1 cellular context compared by ENCODE assay signal in the genomic region with DNA sequence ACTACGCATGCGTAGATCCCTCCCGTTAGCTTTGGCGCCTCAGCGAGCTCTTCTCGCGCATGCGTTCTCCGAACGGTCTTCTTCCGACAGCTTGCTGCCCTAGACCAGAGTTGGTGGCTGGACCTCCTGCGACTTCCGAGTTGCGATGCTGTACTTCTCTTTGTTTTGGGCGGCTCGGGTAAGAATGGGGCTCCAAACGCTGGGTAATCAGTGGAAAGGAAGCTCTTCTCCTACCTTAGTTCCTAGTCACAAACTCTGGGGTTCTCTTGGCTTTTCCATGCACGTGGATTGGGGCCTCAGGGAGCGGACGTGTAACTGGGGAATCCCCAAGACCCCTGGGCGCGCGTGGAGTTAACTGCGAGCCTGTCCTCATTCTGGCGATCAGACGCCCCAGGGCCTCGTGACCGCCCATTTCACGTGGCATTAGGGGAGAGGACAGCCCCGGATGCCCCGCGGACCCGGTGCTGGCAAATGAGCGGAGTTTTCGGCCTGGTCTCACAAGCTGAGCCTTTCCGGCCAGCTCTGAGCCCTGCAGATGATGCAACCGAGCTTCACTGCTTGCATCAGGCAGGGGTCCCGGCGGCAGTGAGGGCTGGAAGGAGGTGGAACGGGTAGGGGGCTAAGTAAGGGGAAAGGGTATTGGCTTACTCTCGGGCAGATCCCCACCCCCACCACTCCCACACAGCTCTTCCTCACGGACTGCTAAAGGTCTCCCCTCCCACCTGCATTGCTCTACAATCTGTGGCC.
A peak's percentile ranks its signal among the peaks of the same experiment; 100 is the strongest.
TF ChIP-seq lines count a peak whose summit lies in the region.

Gene SHMT2, plus strand, starts transcription at position 78 of the 747 bp plus-strand sequence. Its CDS starts 68 bp downstream, at position 146.

TF ChIP-seq in GM12878, 131 proteins besides CTCF, POLR2A, EP300 and RAD21 (continued from another document and continues in another):
- TF ChIP-seq, protein P1, sequence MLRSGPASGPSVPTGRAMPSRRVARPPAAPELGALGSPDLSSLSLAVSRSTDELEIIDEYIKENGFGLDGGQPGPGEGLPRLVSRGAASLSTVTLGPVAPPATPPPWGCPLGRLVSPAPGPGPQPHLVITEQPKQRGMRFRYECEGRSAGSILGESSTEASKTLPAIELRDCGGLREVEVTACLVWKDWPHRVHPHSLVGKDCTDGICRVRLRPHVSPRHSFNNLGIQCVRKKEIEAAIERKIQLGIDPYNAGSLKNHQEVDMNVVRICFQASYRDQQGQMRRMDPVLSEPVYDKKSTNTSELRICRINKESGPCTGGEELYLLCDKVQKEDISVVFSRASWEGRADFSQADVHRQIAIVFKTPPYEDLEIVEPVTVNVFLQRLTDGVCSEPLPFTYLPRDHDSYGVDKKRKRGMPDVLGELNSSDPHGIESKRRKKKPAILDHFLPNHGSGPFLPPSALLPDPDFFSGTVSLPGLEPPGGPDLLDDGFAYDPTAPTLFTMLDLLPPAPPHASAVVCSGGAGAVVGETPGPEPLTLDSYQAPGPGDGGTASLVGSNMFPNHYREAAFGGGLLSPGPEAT (IDR thresholded peaks at IDR 0.05; ENCODE audit: low read depth), result 0 out of 2 replicates have a peak, but pooled peaks have one; percentile 20
- TF ChIP-seq, protein P2, sequence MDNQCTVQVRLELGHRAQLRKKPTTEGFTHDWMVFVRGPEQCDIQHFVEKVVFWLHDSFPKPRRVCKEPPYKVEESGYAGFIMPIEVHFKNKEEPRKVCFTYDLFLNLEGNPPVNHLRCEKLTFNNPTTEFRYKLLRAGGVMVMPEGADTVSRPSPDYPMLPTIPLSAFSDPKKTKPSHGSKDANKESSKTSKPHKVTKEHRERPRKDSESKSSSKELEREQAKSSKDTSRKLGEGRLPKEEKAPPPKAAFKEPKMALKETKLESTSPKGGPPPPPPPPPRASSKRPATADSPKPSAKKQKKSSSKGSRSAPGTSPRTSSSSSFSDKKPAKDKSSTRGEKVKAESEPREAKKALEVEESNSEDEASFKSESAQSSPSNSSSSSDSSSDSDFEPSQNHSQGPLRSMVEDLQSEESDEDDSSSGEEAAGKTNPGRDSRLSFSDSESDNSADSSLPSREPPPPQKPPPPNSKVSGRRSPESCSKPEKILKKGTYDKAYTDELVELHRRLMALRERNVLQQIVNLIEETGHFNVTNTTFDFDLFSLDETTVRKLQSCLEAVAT (IDR thresholded peaks at IDR 0.05), result peak; percentile 60; the same call in 1 of the 2 replicates
- no peak for TF ChIP-seq TARDBP (IDR thresholded peaks at IDR 0.05; ENCODE audit: borderline replicate concordance)
- TF ChIP-seq, protein P3, sequence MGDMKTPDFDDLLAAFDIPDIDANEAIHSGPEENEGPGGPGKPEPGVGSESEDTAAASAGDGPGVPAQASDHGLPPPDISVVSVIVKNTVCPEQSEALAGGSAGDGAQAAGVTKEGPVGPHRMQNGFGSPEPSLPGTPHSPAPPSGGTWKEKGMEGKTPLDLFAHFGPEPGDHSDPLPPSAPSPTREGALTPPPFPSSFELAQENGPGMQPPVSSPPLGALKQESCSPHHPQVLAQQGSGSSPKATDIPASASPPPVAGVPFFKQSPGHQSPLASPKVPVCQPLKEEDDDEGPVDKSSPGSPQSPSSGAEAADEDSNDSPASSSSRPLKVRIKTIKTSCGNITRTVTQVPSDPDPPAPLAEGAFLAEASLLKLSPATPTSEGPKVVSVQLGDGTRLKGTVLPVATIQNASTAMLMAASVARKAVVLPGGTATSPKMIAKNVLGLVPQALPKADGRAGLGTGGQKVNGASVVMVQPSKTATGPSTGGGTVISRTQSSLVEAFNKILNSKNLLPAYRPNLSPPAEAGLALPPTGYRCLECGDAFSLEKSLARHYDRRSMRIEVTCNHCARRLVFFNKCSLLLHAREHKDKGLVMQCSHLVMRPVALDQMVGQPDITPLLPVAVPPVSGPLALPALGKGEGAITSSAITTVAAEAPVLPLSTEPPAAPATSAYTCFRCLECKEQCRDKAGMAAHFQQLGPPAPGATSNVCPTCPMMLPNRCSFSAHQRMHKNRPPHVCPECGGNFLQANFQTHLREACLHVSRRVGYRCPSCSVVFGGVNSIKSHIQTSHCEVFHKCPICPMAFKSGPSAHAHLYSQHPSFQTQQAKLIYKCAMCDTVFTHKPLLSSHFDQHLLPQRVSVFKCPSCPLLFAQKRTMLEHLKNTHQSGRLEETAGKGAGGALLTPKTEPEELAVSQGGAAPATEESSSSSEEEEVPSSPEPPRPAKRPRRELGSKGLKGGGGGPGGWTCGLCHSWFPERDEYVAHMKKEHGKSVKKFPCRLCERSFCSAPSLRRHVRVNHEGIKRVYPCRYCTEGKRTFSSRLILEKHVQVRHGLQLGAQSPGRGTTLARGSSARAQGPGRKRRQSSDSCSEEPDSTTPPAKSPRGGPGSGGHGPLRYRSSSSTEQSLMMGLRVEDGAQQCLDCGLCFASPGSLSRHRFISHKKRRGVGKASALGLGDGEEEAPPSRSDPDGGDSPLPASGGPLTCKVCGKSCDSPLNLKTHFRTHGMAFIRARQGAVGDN (IDR thresholded peaks at IDR 0.05), result peak; percentile 69; the same call in 1 of the 2 replicates
- peak in 1 of 2 experiments; percentile 47; a peak in 1 of 3 replicates for TF ChIP-seq EGR1 (IDR thresholded peaks at IDR 0.05; ENCODE audit: borderline replicate concordance in 1 of 2, low read depth in 2 of 2, low read length in 2 of 2)
- TF ChIP-seq TBL1XR1 (IDR thresholded peaks at IDR 0.05; ENCODE audit: low read depth, low read length), result no peak
- no peak for TF ChIP-seq BMI1 (IDR thresholded peaks at IDR 0.05; ENCODE audit: borderline replicate concordance)
- no peak for TF ChIP-seq GABPA (IDR thresholded peaks at IDR 0.05; ENCODE audit: low read depth)
- TF ChIP-seq CHD4 (IDR thresholded peaks at IDR 0.05), result no peak
- no peak for TF ChIP-seq PAX8 (IDR thresholded peaks at IDR 0.05)
- no peak for TF ChIP-seq CREM (IDR thresholded peaks at IDR 0.05; ENCODE audit: low read depth)
- TF ChIP-seq, protein P4, sequence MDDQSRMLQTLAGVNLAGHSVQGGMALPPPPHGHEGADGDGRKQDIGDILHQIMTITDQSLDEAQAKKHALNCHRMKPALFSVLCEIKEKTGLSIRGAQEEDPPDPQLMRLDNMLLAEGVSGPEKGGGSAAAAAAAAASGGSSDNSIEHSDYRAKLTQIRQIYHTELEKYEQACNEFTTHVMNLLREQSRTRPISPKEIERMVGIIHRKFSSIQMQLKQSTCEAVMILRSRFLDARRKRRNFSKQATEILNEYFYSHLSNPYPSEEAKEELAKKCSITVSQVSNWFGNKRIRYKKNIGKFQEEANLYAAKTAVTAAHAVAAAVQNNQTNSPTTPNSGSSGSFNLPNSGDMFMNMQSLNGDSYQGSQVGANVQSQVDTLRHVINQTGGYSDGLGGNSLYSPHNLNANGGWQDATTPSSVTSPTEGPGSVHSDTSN (IDR thresholded peaks at IDR 0.05; ENCODE audit: insufficient replicate concordance, low read depth, low read length), result no peak
- no peak; the same call in 1 of the 2 replicates for TF ChIP-seq RB1 (IDR thresholded peaks at IDR 0.05; ENCODE audit: borderline replicate concordance)
- TF ChIP-seq FOXK2 (IDR thresholded peaks at IDR 0.05), result no peak
- TF ChIP-seq SREBF2 (IDR thresholded peaks at IDR 0.05; ENCODE audit: low read length), result no peak
- no peak for TF ChIP-seq CBX3 (IDR thresholded peaks at IDR 0.05; ENCODE audit: borderline replicate concordance, low read depth)
- TF ChIP-seq CEBPB (IDR thresholded peaks at IDR 0.05; ENCODE audit: borderline replicate concordance in 1 of 2, low read depth in 2 of 2, low read length in 2 of 2), result peak in 1 of 2 experiments; percentile 59; a peak in 1 of 4 replicates
- TF ChIP-seq, protein P5, sequence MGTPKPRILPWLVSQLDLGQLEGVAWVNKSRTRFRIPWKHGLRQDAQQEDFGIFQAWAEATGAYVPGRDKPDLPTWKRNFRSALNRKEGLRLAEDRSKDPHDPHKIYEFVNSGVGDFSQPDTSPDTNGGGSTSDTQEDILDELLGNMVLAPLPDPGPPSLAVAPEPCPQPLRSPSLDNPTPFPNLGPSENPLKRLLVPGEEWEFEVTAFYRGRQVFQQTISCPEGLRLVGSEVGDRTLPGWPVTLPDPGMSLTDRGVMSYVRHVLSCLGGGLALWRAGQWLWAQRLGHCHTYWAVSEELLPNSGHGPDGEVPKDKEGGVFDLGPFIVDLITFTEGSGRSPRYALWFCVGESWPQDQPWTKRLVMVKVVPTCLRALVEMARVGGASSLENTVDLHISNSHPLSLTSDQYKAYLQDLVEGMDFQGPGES (IDR thresholded peaks at IDR 0.05), result no peak; the same call in 1 of the 2 replicates
- TF ChIP-seq MTA3 (IDR thresholded peaks at IDR 0.05; ENCODE audit: borderline replicate concordance, low read length), result no peak
- peak; percentile 55; the same call in 1 of the 2 replicates for TF ChIP-seq TAF1 (IDR thresholded peaks at IDR 0.05; ENCODE audit: borderline replicate concordance, low read depth, low read length)
- TF ChIP-seq MEF2A (IDR thresholded peaks at IDR 0.05; ENCODE audit: insufficient read depth, low read depth, low read length), result no peak
- no peak for TF ChIP-seq RCOR1 (conservative IDR thresholded peaks at IDR 0.05; ENCODE audit: low read depth, low read length)
- TF ChIP-seq POLR2AphosphoS2 (IDR thresholded peaks at IDR 0.05; ENCODE audit: low read depth, low read length), result 0 out of 2 replicates have a peak, but pooled peaks have one; percentile 33
- peak; percentile 66; the same call in 1 of the 2 replicates for TF ChIP-seq LARP7 (IDR thresholded peaks at IDR 0.05)
- no peak for TF ChIP-seq CBX5 (IDR thresholded peaks at IDR 0.05; ENCODE audit: low read depth)
- TF ChIP-seq PRDM15 (CRISPR knock-in tag; IDR thresholded peaks at IDR 0.05), result no peak
- no peak for TF ChIP-seq IRF4 (IDR thresholded peaks at IDR 0.05; ENCODE audit: low read depth, low read length)
- TF ChIP-seq SMAD5 (IDR thresholded peaks at IDR 0.05; ENCODE audit: low read depth), result peak; percentile 67; the same call in 1 of the 2 replicates
- no peak for TF ChIP-seq ZBTB40 (IDR thresholded peaks at IDR 0.05; ENCODE audit: borderline replicate concordance)
- TF ChIP-seq ZBTB4 (CRISPR knock-in tag; IDR thresholded peaks at IDR 0.05), result no peak
- 0 out of 2 replicates have a peak, but pooled peaks have one; percentile 29 for TF ChIP-seq EED (IDR thresholded peaks at IDR 0.05; ENCODE audit: low read depth)
